Comparison of ENCODE assay signal across 10 cellular contexts in the genomic region with DNA sequence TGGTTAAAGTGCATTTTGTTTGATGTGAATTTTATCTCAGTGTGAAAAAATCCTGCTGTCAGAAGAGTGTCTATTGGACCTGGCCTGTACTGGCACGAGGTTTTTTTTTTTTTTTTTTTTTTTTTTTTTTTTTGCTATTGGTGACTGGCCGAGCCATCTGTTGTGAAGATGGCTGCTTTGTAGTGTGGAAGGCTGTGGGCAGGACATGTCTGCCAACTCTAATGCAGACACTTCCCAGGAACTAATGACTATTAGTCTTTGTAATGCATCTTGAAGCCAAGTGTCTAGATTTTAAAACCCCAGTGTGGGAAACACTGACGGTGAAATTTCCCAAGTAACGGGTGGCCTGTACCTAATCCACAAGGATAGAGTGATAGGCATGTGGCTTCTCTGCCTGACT. TPM values are rescaled to one million over a fixed set of nuclear protein-coding genes. Genes with fewer than 3 reads are reported as not detected.
A peak's percentile ranks its signal among the peaks of the same experiment; 100 is the strongest.
DNase-seq lines count a peak whose midpoint lies in the region; ATAC-seq and TF ChIP-seq lines count a peak whose summit lies in the region.
"Had no signal": no experiment of that assay in that cellular context is flagged by ENCODE, and none has a peak within 500 bp of the region (broad histone marks: within the 10 kb centered on the region; RNA-seq: fewer than 3 reads in every experiment).

No MANE protein-coding gene starts in this region.

- H3K27me3 Mint-ChIP-seq in activated T-cell treated with anti-CD3 and anti-CD28 coated beads, Interleukin-2, amount 50 U/mL, for 24 hours: no peaks in the 10 kb centered on the region
- H3K27me3 Mint-ChIP-seq in brain (no peaks in the 10 kb centered on the region), nephron (ENCODE audit: low read depth) (no peaks in the 10 kb centered on the region)

- ATAC-seq in HG02970 (IDR thresholded peaks at IDR 0.05; ENCODE audit: low FRiP score, unreplicated experiment) (no peak), HG02973 (IDR thresholded peaks at IDR 0.05; ENCODE audit: unreplicated experiment) (no peak)

- H3K4me1 Mint-ChIP-seq in activated T-cell treated with anti-CD3 and anti-CD28 coated beads, Interleukin-2, amount 50 U/mL, for 24 hours (ENCODE audit: low read depth): peaks cover 50% of the 10 kb centered on the region
- peaks cover 48% of the 10 kb centered on the region for H3K4me1 Mint-ChIP-seq in brain
- H3K4me1 Mint-ChIP-seq in nephron: peaks cover 49% of the 10 kb centered on the region

- no peak for TF ChIP-seq CTCF in brain (conservative IDR thresholded peaks at IDR 0.05)
- no peak for TF ChIP-seq CTCF in nephron (IDR thresholded peaks at IDR 0.05; ENCODE audit: unreplicated experiment in 3 of 3)

- no peaks in the 10 kb centered on the region for H3K9me3 Mint-ChIP-seq in activated T-cell treated with anti-CD3 and anti-CD28 coated beads, Interleukin-2, amount 50 U/mL, for 24 hours
- H3K9me3 Mint-ChIP-seq in brain (peaks cover 0 to 11% (median 4%) of the 10 kb centered on the region in 5 experiments), nephron (no peaks in the 10 kb centered on the region)

- H3K27ac Mint-ChIP-seq in activated T-cell treated with anti-CD3 and anti-CD28 coated beads, Interleukin-2, amount 50 U/mL, for 24 hours: peak overlapping the region; percentile 4
- H3K27ac Mint-ChIP-seq in brain (peak overlapping the region in 4 of 5 experiments; percentile 49 to 81 (median 78)), nephron (peak overlapping the region; percentile 14 to 65 (median 56))

- H3K36me3 Mint-ChIP-seq in activated T-cell treated with anti-CD3 and anti-CD28 coated beads, Interleukin-2, amount 50 U/mL, for 24 hours (ENCODE audit: low read depth): peaks cover 20% of the 10 kb centered on the region
- H3K36me3 Mint-ChIP-seq in brain (peaks cover 46% of the 10 kb centered on the region), nephron (ENCODE audit: low read depth) (peaks cover 34% of the 10 kb centered on the region)

- DNase-seq in activated T-cell treated with anti-CD3 and anti-CD28 coated beads, Interleukin-2, amount 50 U/mL, for 24 hours: no peak
- DNase-seq in activated T-cell treated with anti-CD3 and anti-CD28 coated beads, Interleukin-2, amount 50 U/mL, for 1 hour: no peak
- DNase-seq in HCEC 1CT (peak; percentile 12), NCI-H2227 treated with DMSO at 0.1 percent for 48 hours (lab: John Stamatoyannopoulos, UW) (no peak)
- DNase-seq: activated gamma-delta T cell, aorta had no signal

- H3K4me3 Mint-ChIP-seq in activated T-cell treated with anti-CD3 and anti-CD28 coated beads, Interleukin-2, amount 50 U/mL, for 24 hours: no peak overlapping the region
- H3K4me3 Mint-ChIP-seq in brain (peak overlapping the region in 1 of 5 experiments; percentile 25), nephron (no peak overlapping the region)

RNA-seq across cellular contexts. Expression of a gene that starts 34.3 kb away (rescaled TPM):
- not detected for polyA plus RNA-seq in brain (ENCODE audit: insufficient read depth, low read depth, low replicate concordance)

Comparison
In these comparisons a context has a peak if more than half of its experiments do, and no peak if none do; other contexts are left out.
1. H3K27ac Mint-ChIP-seq: peak in every context shown above with its lines; median percentile 78 in brain; 56 in nephron; 4 in activated T-cell treated with anti-CD3 and anti-CD28 coated beads, Interleukin-2, amount 50 U/mL, for 24 hours.